ENCODE assay signal across 24 cellular contexts in the genomic region with DNA sequence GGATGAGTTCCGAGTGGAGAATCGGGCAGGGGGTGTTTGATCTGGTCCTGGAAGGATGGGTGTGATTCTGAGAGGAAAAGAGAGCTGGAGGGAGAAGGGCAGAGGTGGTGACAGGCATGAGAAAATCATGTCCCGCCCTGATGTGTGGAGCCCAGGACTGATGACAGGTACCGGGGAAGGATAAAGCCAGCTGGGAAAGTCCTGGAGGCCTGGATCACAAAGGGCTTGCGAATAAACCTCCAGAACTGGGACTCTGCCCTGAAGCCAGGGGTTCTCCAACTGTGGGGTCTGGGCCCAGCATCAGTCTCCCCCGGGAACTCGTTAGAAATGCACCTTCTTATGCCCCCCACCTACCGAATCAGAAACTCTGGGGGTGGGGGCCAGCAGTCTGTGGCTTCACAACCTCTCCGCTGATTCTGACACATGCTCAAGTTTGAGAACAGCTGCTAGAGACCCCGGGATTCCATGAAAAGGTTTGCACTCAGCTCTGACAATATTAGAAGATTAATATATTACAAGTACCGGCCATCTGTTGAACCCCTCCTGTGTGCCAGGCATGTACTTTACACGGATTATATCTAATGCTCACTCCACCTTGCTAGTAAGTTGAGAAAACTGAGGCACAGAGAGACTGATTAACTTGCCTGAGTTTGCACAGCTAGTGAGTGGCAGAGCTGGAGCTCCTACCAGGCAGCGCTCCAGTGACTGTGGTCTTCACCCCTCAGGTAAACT. TPM values are rescaled to one million over a fixed set of nuclear protein-coding genes. Genes with fewer than 3 reads are reported as not detected.
A peak's percentile ranks its signal among the peaks of the same experiment; 100 is the strongest.
DNase-seq lines count a peak whose midpoint lies in the region; ATAC-seq, FAIRE-seq and TF ChIP-seq lines count a peak whose summit lies in the region.
"Had no signal": no experiment of that assay in that cellular context is flagged by ENCODE, and none has a peak within 500 bp of the region (broad histone marks: within the 10 kb centered on the region; RNA-seq: fewer than 3 reads in every experiment).

No MANE protein-coding gene starts in this region.

- peaks cover 46% of the 10 kb centered on the region for H3K27me3 Mint-ChIP-seq in activated T-cell treated with anti-CD3 and anti-CD28 coated beads, Interleukin-2, amount 50 U/mL, for 4 hours (ENCODE audit: low read depth)

- no peak for FAIRE-seq in HepG2 (lab: Jason Lieb, UNC)
- FAIRE-seq: A204.1, HTR-8/SVneo had no signal

- H3K36me3 ChIP-seq in HepG2 (replicated peaks in 1 of 2; ENCODE audit: control insufficient read depth in 1 of 2, insufficient read depth in 2 of 2, low read length in 2 of 2) (no peaks in the 10 kb centered on the region), right lobe of liver (no peaks in the 10 kb centered on the region), WERI-Rb-1 (no peaks in the 10 kb centered on the region)

- intact Hi-C loops in HepG2 (cut with micrococcal nuclease; ENCODE audit: unreplicated experiment), result no loop called here
- intact Hi-C loops in right lobe of liver (cut with DNase I), result no loop called here

- POLR2A ChIA-PET in HepG2 (lab: Yijun Ruan, JAX), result no interaction called here

- WGBS in HepG2 (ENCODE audit: low lambda C conversion rate), result 86% methylated on average over 13 of the region's 13 CpGs
- 78% methylated on average over 4 of the region's 13 CpGs for WGBS in right lobe of liver (ENCODE audit: insufficient coverage, low coverage, low lambda C conversion rate, missing lambda C conversion rate)

- H3K4me3 Mint-ChIP-seq in activated T-cell treated with anti-CD3 and anti-CD28 coated beads, Interleukin-2, amount 50 U/mL, for 4 hours, result no peak overlapping the region
- H3K4me3 Mint-ChIP-seq: B cell; CD4-positive, alpha-beta T cell; T-helper 17 cell had no signal

- H3K36me3 Mint-ChIP-seq in activated T-cell treated with anti-CD3 and anti-CD28 coated beads, Interleukin-2, amount 50 U/mL, for 4 hours (ENCODE audit: insufficient read depth), result no peaks in the 10 kb centered on the region

- no peak for TF ChIP-seq EP300 in HepG2 (IDR thresholded peaks at IDR 0.05; ENCODE audit: low read depth in 2 of 2, low read length in 2 of 2)
- TF ChIP-seq EP300 in HepG2 (CRISPR knock-in tag; IDR thresholded peaks at IDR 0.05; ENCODE audit: borderline replicate concordance), result no peak

- in situ Hi-C loops in HepG2 (cut with HindIII; ENCODE audit: extremely low pct_ligation_motif_present, low pct_unique_long_range_greater_than_20kb), result no loop called here

- peaks cover 15% of the 10 kb centered on the region for H3K4me1 Mint-ChIP-seq in activated T-cell treated with anti-CD3 and anti-CD28 coated beads, Interleukin-2, amount 50 U/mL, for 4 hours (ENCODE audit: low read depth)
- H3K4me1 Mint-ChIP-seq: B cell had no signal

- H4K20me1 ChIP-seq in HepG2 (ENCODE audit: insufficient read depth, low read length), result no peaks in the 10 kb centered on the region

- no peak overlapping the region for H3K9ac ChIP-seq in HepG2 (ENCODE audit: insufficient read depth, low read depth, low read length)
- H3K9ac ChIP-seq: KMS-11 had no signal

- no peaks in the 10 kb centered on the region for H3K27me3 ChIP-seq in HepG2 (ENCODE audit: control insufficient read depth in 1 of 2, insufficient read depth in 2 of 2, low read length in 2 of 2)
- no peaks in the 10 kb centered on the region for H3K27me3 ChIP-seq in right lobe of liver
- no peaks in the 10 kb centered on the region for H3K27me3 ChIP-seq in WERI-Rb-1 (ENCODE audit: insufficient read depth, low read depth, severe bottlenecking)

- no peak overlapping the region for H3K4me2 ChIP-seq in HepG2 (ENCODE audit: low read depth, low read length)
- H3K4me2 ChIP-seq: KMS-11 had no signal

- DNase-seq in HepG2 (ENCODE audit: low spot score) (no peak), right lobe of liver (no peak), NCI-H524 (lab: John Stamatoyannopoulos, UW) (peak; percentile 92 to 97), WERI-Rb-1 (peak; percentile 46), NCI-H2227 treated with DMSO at 0.1 percent for 48 hours (lab: John Stamatoyannopoulos, UW) (no peak), middle frontal gyrus (ENCODE audit: extremely low spot score, low spot score) (no peak)
- no peak for DNase-seq in activated T-cell treated with anti-CD3 and anti-CD28 coated beads, Interleukin-2, amount 50 U/mL, for 4 hours
- DNase-seq: CD4-positive, alpha-beta T cell; COR-L47; DMS53; GDM1; HCEC 1CT; IMR-90; NCI-H1092 treated with DMSO at 0.1 percent for 48 hours; NCI-H1436 treated with DMSO at 0.1 percent for 48 hours; NCI-H2029 treated with DMSO at 0.1 percent for 48 hours; NCI-H748 treated with DMSO at 0.1 percent for 48 hours; Right ventricle myocardium superior; T-helper 17 cell had no signal

- BruUV-seq in HepG2 (replicated peaks; lab: Mats Ljungman, UMichigan), result no TSS peak

- H2AFZ ChIP-seq in HepG2 (ENCODE audit: low read length), result no peak overlapping the region

- no peak overlapping the region for H3K4me3 ChIP-seq in HepG2 (replicated peaks in 1 of 3; ENCODE audit: insufficient read depth in 1 of 3, low read depth in 2 of 3, low read length in 3 of 3)
- no peak overlapping the region for H3K4me3 ChIP-seq in right lobe of liver
- no peak overlapping the region for H3K4me3 ChIP-seq in WERI-Rb-1 (ENCODE audit: low read depth, low read length)

- H3K4me1 ChIP-seq in HepG2 (ENCODE audit: insufficient read depth, low read length), result peaks cover 23% of the 10 kb centered on the region
- H3K4me1 ChIP-seq in right lobe of liver, result no peaks in the 10 kb centered on the region

- CTCF ChIA-PET in HepG2 (lab: Yijun Ruan, JAX; ENCODE audit: low intra/inter-chr PET ratio, low total read pairs), result no interaction called here

- TF ChIP-seq RAD21 in HepG2 (CRISPR knock-in tag; IDR thresholded peaks at IDR 0.05), result no peak

- TF ChIP-seq CTCF in HepG2 (CRISPR knock-in tag; IDR thresholded peaks at IDR 0.05) (no peak), right lobe of liver (IDR thresholded peaks at IDR 0.05) (no peak), WERI-Rb-1 (IDR thresholded peaks at IDR 0.05; ENCODE audit: low read depth, low read length) (no peak)

- H3K79me2 ChIP-seq in HepG2 (ENCODE audit: insufficient read depth, low read length), result peaks cover 7% of the 10 kb centered on the region

- H3K9me3 Mint-ChIP-seq in activated T-cell treated with anti-CD3 and anti-CD28 coated beads, Interleukin-2, amount 50 U/mL, for 4 hours, result no peaks in the 10 kb centered on the region
- H3K9me3 Mint-ChIP-seq: CD4-positive, alpha-beta T cell had no signal

- no peak overlapping the region for H3K27ac ChIP-seq in HepG2 (ENCODE audit: extremely low read length, insufficient read depth, low read length)
- no peak overlapping the region for H3K27ac ChIP-seq in right lobe of liver
- no peak overlapping the region for H3K27ac ChIP-seq in WERI-Rb-1
- H3K27ac ChIP-seq: KMS-11 had no signal

- H3K9me3 ChIP-seq in HepG2 (ENCODE audit: low read length) (no peaks in the 10 kb centered on the region), right lobe of liver (no peaks in the 10 kb centered on the region), WERI-Rb-1 (ENCODE audit: severe bottlenecking) (no peaks in the 10 kb centered on the region)

- TF ChIP-seq POLR2A in HepG2 (IDR thresholded peaks at IDR 0.05; ENCODE audit: insufficient read depth in 1 of 2, low read depth in 2 of 2, low read length in 2 of 2) (no peak), right lobe of liver (IDR thresholded peaks at IDR 0.05) (no peak)

- ATAC-seq in HepG2 (no peak), right lobe of liver (no peak), HG02938 (IDR thresholded peaks at IDR 0.05; ENCODE audit: unreplicated experiment) (no peak)
- ATAC-seq in activated T-cell treated with anti-CD3 and anti-CD28 coated beads, Interleukin-2, amount 50 U/mL, for 4 hours, result no peak
- ATAC-seq: T-helper 17 cell had no signal

TF ChIP-seq in HepG2, 621 proteins besides CTCF, POLR2A, EP300 and RAD21:
- TF ChIP-seq ZNF225 (CRISPR knock-in tag; IDR thresholded peaks at IDR 0.05) (no peak), ZNF768 (CRISPR knock-in tag; IDR thresholded peaks at IDR 0.05) (peak; percentile 14; the same call in 1 of the 2 replicates)

RNA-seq across cellular contexts. Expression of gene TNFRSF11A, which starts 8.0 kb away (rescaled TPM):
- total RNA-seq in HepG2 (2016; rRNA removed; fragmentation: Illumina TruSeq; extraction: Trizol) (3.6 and 4.6 TPM in 2 replicates), right lobe of liver (1 to 10 TPM in 3 of 6 experiments, under 1 TPM in 3; 0.27 to 2.1 (median 0.81) TPM)
- 2.4 and 4.4 TPM in 2 replicates for total RNA-seq in HepG2 (2016; cell fraction: cytosol; rRNA removed; fragmentation: Illumina TruSeq; extraction: Trizol; ENCODE audit: low read depth)
- total RNA-seq in HepG2 (2016; cell fraction: insoluble cytoplasmic fraction; rRNA removed; fragmentation: Illumina TruSeq; extraction: Trizol), result 4.2 and 4.6 TPM in 2 replicates
- total RNA-seq in HepG2 (2016; cell fraction: membrane; rRNA removed; fragmentation: Illumina TruSeq; extraction: Trizol), result 2.7 and 3.6 TPM in 2 replicates
- total RNA-seq in HepG2 (2016; cell fraction: nucleus; rRNA removed; fragmentation: Illumina TruSeq; extraction: Trizol), result 7.2 and 7.4 TPM in 2 replicates
- 6.4 and 8.2 TPM in 2 replicates for polyA plus RNA-seq in HepG2 (2011; rRNA removed)
- 5.6 and 6.7 TPM in 2 replicates for polyA plus RNA-seq in HepG2 (2011; cell fraction: cytosol; rRNA removed)
- polyA plus RNA-seq in HepG2 (2011; cell fraction: nucleus; rRNA removed), result 8.3 and 10.7 TPM in 2 replicates
- polyA plus RNA-seq in HepG2 (2012), result 1.2 and 2.9 TPM in 2 replicates
- 1.3 and 2.0 TPM in 2 replicates for polyA plus RNA-seq in HepG2 (2016; cell fraction: cytosol; fragmentation: Illumina TruSeq; extraction: Trizol; ENCODE audit: low read depth)
- polyA plus RNA-seq in HepG2 (2016; cell fraction: insoluble cytoplasmic fraction; fragmentation: Illumina TruSeq; extraction: Trizol; ENCODE audit: low read depth), result 2.5 and 2.7 TPM in 2 replicates
- 2.9 and 3.0 TPM in 2 replicates for polyA plus RNA-seq in HepG2 (2016; cell fraction: membrane; fragmentation: Illumina TruSeq; extraction: Trizol; ENCODE audit: low read depth)
- polyA plus RNA-seq in HepG2 (2016; cell fraction: nucleus; fragmentation: Illumina TruSeq; extraction: Trizol; ENCODE audit: insufficient read depth, low read depth), result 12.9 and 13.2 TPM in 2 replicates
- polyA minus RNA-seq in HepG2 (2011; rRNA and poly(A)+ RNA removed; ENCODE audit: low replicate concordance), result 6.1 and 14.1 TPM in 2 replicates
- 6.1 and 7.0 TPM in 2 replicates for polyA minus RNA-seq in HepG2 (2011; cell fraction: cytosol; rRNA and poly(A)+ RNA removed)
- polyA minus RNA-seq in HepG2 (2011; cell fraction: nucleus; rRNA and poly(A)+ RNA removed), result 8.5 and 10.9 TPM in 2 replicates
- 1 to 10 TPM; 1.3 to 2.9 (median 1.7) TPM for total RNA-seq in activated T-cell treated with anti-CD3 and anti-CD28 coated beads, Interleukin-2, amount 50 U/mL, for 4 hours
- polyA plus RNA-seq: IMR-90 had no signal

Comparison
In these comparisons a context has a peak if more than half of its experiments do, and no peak if none do; other contexts are left out.
1. DNase-seq: peak in NCI-H524 (2 of 2) and WERI-Rb-1 (single experiment); none in HepG2 (single experiment), right lobe of liver (0 of 3), NCI-H2227 treated with DMSO at 0.1 percent for 48 hours (single experiment), middle frontal gyrus (single experiment) and activated T-cell treated with anti-CD3 and anti-CD28 coated beads, Interleukin-2, amount 50 U/mL, for 4 hours (single experiment).